ENCODE assay signal across 8 cellular contexts in the genomic region with DNA sequence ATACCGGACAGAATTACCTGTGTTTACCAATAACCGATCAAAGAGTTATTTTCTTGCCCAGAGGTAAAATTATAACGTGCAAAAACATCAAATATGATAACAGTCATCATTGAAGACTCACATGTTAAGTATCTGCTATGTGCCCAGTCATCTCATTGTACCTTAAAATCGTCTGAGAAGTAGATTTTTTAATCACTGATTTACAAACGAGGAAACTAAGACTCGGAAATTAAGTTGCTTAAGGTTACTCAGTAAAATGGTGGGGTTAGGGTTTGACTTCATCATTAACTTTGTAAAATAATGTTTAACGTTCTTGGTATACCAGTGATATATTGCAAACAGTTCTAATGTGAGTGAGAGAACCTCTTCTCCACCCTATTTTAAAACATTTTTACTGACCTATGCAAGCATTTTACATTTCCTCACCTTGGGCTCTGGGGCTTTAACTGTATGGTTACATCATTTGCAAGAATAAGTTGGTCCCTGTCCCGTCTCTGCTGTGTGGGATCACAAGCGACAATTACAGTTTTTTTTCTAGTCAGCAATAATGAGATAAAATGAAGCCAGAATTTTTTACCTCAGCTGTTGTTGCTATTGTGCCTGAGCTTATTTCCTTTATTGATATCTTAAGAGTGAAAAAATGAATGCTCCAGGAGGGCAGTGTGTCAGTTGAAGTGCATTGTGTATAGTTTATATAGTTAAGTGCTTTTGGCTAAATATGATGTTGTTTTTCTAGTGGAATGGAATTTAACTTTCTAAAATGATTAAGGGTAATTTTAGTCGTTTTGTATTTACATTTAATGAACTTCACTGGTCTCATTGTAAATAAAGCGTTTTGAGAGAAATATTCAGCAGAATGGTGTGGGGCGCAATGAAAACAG. TPM values are rescaled to one million over a fixed set of nuclear protein-coding genes. Genes with fewer than 3 reads are reported as not detected.
A peak's percentile ranks its signal among the peaks of the same experiment; 100 is the strongest.
DNase-seq lines count a peak whose midpoint lies in the region; ATAC-seq, FAIRE-seq and TF ChIP-seq lines count a peak whose summit lies in the region.

No MANE protein-coding gene starts in this region.

- H3K4me3 Mint-ChIP-seq in activated T-helper 2 cell treated with anti-CD3 and anti-CD28 coated beads, Interferon-gamma antibody, Interleukin-2, Interleukin-4, amounts not matched to agents 10 μg/mL and 5 μg/mL and 100 μg/mL, durations not matched to agents 14 hours and 24 hours and 36 hours (ENCODE audit: low read depth): peak overlapping the region; percentile 93

- H3K4me2 ChIP-seq in HCT116 (ENCODE audit: low read length) (peak overlapping the region; percentile 72), keratinocyte (ENCODE audit: control insufficient read depth, extremely low read depth, insufficient read depth, low read depth, low read length) (peak overlapping the region; percentile 76)

- H3K4me1 ChIP-seq in A673 (ENCODE audit: insufficient read depth, low read length, poor library complexity, severe bottlenecking) (peaks cover 19% of the 10 kb centered on the region), HCT116 (ENCODE audit: control insufficient read depth in 1 of 2, insufficient read depth in 2 of 2, low read length in 2 of 2) (peaks cover 17 to 28% of the 10 kb centered on the region in 2 experiments), keratinocyte (ENCODE audit: control insufficient read depth, extremely low read depth, insufficient read depth, low read length) (peaks cover 10% of the 10 kb centered on the region), suprapubic skin (peaks cover 30% of the 10 kb centered on the region)

- RAD21 ChIA-PET in HCT116 (lab: Charles Lee; ENCODE audit: low non-redundant PET in 1 of 2, low total read pairs in 2 of 2, uncharacterized antibody in 2 of 2, unreplicated experiment in 2 of 2): no interaction called here

- H3K4me1 Mint-ChIP-seq in activated T-helper 2 cell treated with anti-CD3 and anti-CD28 coated beads, Interferon-gamma antibody, Interleukin-2, Interleukin-4, amounts not matched to agents 10 μg/mL and 5 μg/mL and 100 μg/mL, durations not matched to agents 14 hours and 24 hours and 36 hours (ENCODE audit: low read depth): peaks cover 31% of the 10 kb centered on the region

- H3K27ac Mint-ChIP-seq in activated T-helper 2 cell treated with anti-CD3 and anti-CD28 coated beads, Interferon-gamma antibody, Interleukin-2, Interleukin-4, amounts not matched to agents 10 μg/mL and 5 μg/mL and 100 μg/mL, durations not matched to agents 14 hours and 24 hours and 36 hours: peak overlapping the region; percentile 99

- FAIRE-seq in keratinocyte (lab: Jason Lieb, UNC): no peak

- H4K20me1 ChIP-seq in HCT116 (ENCODE audit: insufficient read depth) (no peaks in the 10 kb centered on the region), keratinocyte (ENCODE audit: control insufficient read depth, extremely low read depth, insufficient read depth, low read length) (no peaks in the 10 kb centered on the region)

- POLR2A ChIA-PET in A673 (lab: Charles Lee; ENCODE audit: low non-redundant PET) (interaction anchor here (0.6 kb wide), 1 partner anchor 149 kb away, joined by 3 read pairs; the partner anchor contains the start of gene FALEC), HCT116 (lab: Charles Lee) (no interaction called here)

- intact Hi-C loops in A673 (cut with micrococcal nuclease; ENCODE audit: unreplicated experiment) (no loop called here), HCT116 (cut with micrococcal nuclease) (no loop called here)
- intact Hi-C loops in activated T-helper 2 cell treated with anti-CD3 and anti-CD28 coated beads, Interferon-gamma antibody, Interleukin-2, Interleukin-4, amounts not matched to agents 10 μg/mL and 5 μg/mL and 100 μg/mL, durations not matched to agents 14 hours and 24 hours and 36 hours (cut with micrococcal nuclease): loop anchor here (5.0 to 10.0 kb wide), 4 partner anchors 61 to 258 kb away; partner anchors contain the start of genes ANP32E and ENSA

- DNase-seq in A673 (ENCODE audit: low spot score): peak; percentile 12
- no peak for DNase-seq in HCT116 (ENCODE audit: low read depth, low spot score)
- no peak for DNase-seq in activated T-helper 2 cell treated with anti-CD3 and anti-CD28 coated beads, Interferon-gamma antibody, Interleukin-2, Interleukin-4, amounts not matched to agents 10 μg/mL and 5 μg/mL and 100 μg/mL, durations not matched to agents 14 hours and 24 hours and 36 hours (ENCODE audit: low spot score)
- DNase-seq in keratinocyte (ENCODE audit: low read depth, low spot score): no peak
- DNase-seq in suprapubic skin (ENCODE audit: low spot score in 2 of 2): no peak
- DNase-seq in GDM1 (lab: John Stamatoyannopoulos, UW): no peak
- DNase-seq in AG08395 (ENCODE audit: low spot score): no peak
- no peak for DNase-seq in HuH-7 (ENCODE audit: low spot score)

- H2AFZ ChIP-seq in HCT116 (ENCODE audit: low read depth, low read length, poor library complexity, severe bottlenecking) (no peak overlapping the region), keratinocyte (ENCODE audit: control insufficient read depth, low read length) (no peak overlapping the region)

- H3K9me3 Mint-ChIP-seq in activated T-helper 2 cell treated with anti-CD3 and anti-CD28 coated beads, Interferon-gamma antibody, Interleukin-2, Interleukin-4, amounts not matched to agents 10 μg/mL and 5 μg/mL and 100 μg/mL, durations not matched to agents 14 hours and 24 hours and 36 hours: no peaks in the 10 kb centered on the region

- no peak for TF ChIP-seq POLR2A in HCT116 (IDR thresholded peaks at IDR 0.05; ENCODE audit: borderline replicate concordance, extremely low read depth, insufficient read depth, insufficient read length)
- TF ChIP-seq POLR2A in suprapubic skin (IDR thresholded peaks at IDR 0.05): no peak

- no peak for TF ChIP-seq EP300 in suprapubic skin (IDR thresholded peaks at IDR 0.05)

- dilution Hi-C loops in keratinocyte (cut with MboI; ENCODE audit: extremely low pct_ligation_motif_present, low sequenced_read_pairs): no loop called here

- CTCF ChIA-PET in A673 (lab: Charles Lee) (no interaction called here), HCT116 (lab: Charles Lee) (no interaction called here)

- no peak for TF ChIP-seq RAD21 in HCT116 (IDR thresholded peaks at IDR 0.05; ENCODE audit: low read depth)

- 10% methylated on average over 12 of the region's 12 CpGs for WGBS in suprapubic skin

- peaks cover 30% of the 10 kb centered on the region for H3K36me3 Mint-ChIP-seq in activated T-helper 2 cell treated with anti-CD3 and anti-CD28 coated beads, Interferon-gamma antibody, Interleukin-2, Interleukin-4, amounts not matched to agents 10 μg/mL and 5 μg/mL and 100 μg/mL, durations not matched to agents 14 hours and 24 hours and 36 hours (ENCODE audit: low read depth)

- BruUV-seq in A673 (replicated peaks; lab: Mats Ljungman, UMichigan): no TSS peak
- BruUV-seq in HCT116 (replicated peaks; lab: Mats Ljungman, UMichigan): no TSS peak

- ATAC-seq in HCT116: no peak

- H3K36me3 ChIP-seq in A673 (ENCODE audit: insufficient read depth, low read length, poor library complexity, severe bottlenecking) (no peaks in the 10 kb centered on the region), HCT116 (ENCODE audit: control insufficient read depth in 1 of 2, insufficient read depth in 2 of 2, low read length in 2 of 2) (no peaks in the 10 kb centered on the region), keratinocyte (ENCODE audit: control insufficient read depth in 2 of 2, extremely low read depth in 1 of 2, insufficient read depth in 2 of 2, low read length in 2 of 2) (no peaks in the 10 kb centered on the region), suprapubic skin (no peaks in the 10 kb centered on the region)

- peak overlapping the region; percentile 94 for H3K9ac ChIP-seq in HCT116 (ENCODE audit: low read length)
- H3K9ac ChIP-seq in keratinocyte (ENCODE audit: control insufficient read depth, extremely low read depth, insufficient read depth, low read length): peak overlapping the region; percentile 92

- H3K9me2 ChIP-seq in HCT116 (ENCODE audit: insufficient read depth): no peaks in the 10 kb centered on the region

- H3K9me3 ChIP-seq in A673 (ENCODE audit: low read depth, low read length, poor library complexity, severe bottlenecking) (no peaks in the 10 kb centered on the region), HCT116 (ENCODE audit: control insufficient read depth in 1 of 2, insufficient read depth in 1 of 2, low read depth in 1 of 2, low read length in 2 of 2) (no peaks in the 10 kb centered on the region), keratinocyte (ENCODE audit: control insufficient read depth, low read depth, low read length) (no peaks in the 10 kb centered on the region), suprapubic skin (no peaks in the 10 kb centered on the region)

- H3K79me2 ChIP-seq in HCT116 (ENCODE audit: insufficient read depth, low read length): peaks cover 69% of the 10 kb centered on the region
- peaks cover 65% of the 10 kb centered on the region for H3K79me2 ChIP-seq in keratinocyte (ENCODE audit: control insufficient read depth, insufficient read depth, low read length)

- TF ChIP-seq CTCF in A673 (conservative IDR thresholded peaks at IDR 0.05; ENCODE audit: low read depth, low read length): no peak
- TF ChIP-seq CTCF in HCT116 (IDR thresholded peaks at IDR 0.05 in 2 of 3, conservative IDR thresholded peaks at IDR 0.05 in 1 of 3; ENCODE audit: borderline replicate concordance in 1 of 3, insufficient read depth in 1 of 3, low read depth in 2 of 3, low read length in 2 of 3): no peak
- TF ChIP-seq CTCF in keratinocyte (optimal IDR thresholded peaks at IDR 0.05 in 1 of 3, IDR thresholded peaks at IDR 0.05 in 1 of 3, conservative IDR thresholded peaks at IDR 0.05 in 1 of 3; ENCODE audit: extremely low read depth in 1 of 3, insufficient read depth in 2 of 3, low read length in 3 of 3): no peak
- no peak for TF ChIP-seq CTCF in suprapubic skin (IDR thresholded peaks at IDR 0.05)

- H3K27me3 ChIP-seq in A673 (replicated peaks; ENCODE audit: insufficient read depth, low read depth, low read length, poor library complexity) (no peaks in the 10 kb centered on the region), HCT116 (ENCODE audit: insufficient read depth, low read length) (no peaks in the 10 kb centered on the region), keratinocyte (ENCODE audit: control insufficient read depth, extremely low read depth, insufficient read depth, low read length) (no peaks in the 10 kb centered on the region), suprapubic skin (no peaks in the 10 kb centered on the region)

- no peaks in the 10 kb centered on the region for H3K27me3 Mint-ChIP-seq in activated T-helper 2 cell treated with anti-CD3 and anti-CD28 coated beads, Interferon-gamma antibody, Interleukin-2, Interleukin-4, amounts not matched to agents 10 μg/mL and 5 μg/mL and 100 μg/mL, durations not matched to agents 14 hours and 24 hours and 36 hours (ENCODE audit: low read depth)

- H3K4me3 ChIP-seq in A673 (ENCODE audit: low read depth, low read length, poor library complexity, severe bottlenecking) (peak overlapping the region; percentile 75), HCT116 (replicated peaks in 1 of 2; ENCODE audit: low read depth in 1 of 2, low read length in 2 of 2) (peak overlapping the region; percentile 80 to 89), keratinocyte (ENCODE audit: control insufficient read depth in 2 of 3, extremely low read depth in 1 of 3, insufficient read depth in 2 of 3, low read depth in 1 of 3, low read length in 3 of 3) (peak overlapping the region; percentile 65 to 87 (median 76)), suprapubic skin (peak overlapping the region; percentile 85)

- H3K9me1 ChIP-seq in keratinocyte (ENCODE audit: control insufficient read depth, extremely low read depth, insufficient read depth, low read length): no peaks in the 10 kb centered on the region

- H3K27ac ChIP-seq in A673 (ENCODE audit: low read depth, low read length, poor library complexity, severe bottlenecking): peak overlapping the region; percentile 97
- peak overlapping the region; percentile 99; the same call in 1 of the 2 replicates for H3K27ac ChIP-seq in HCT116 (ENCODE audit: low read depth, low read length)
- H3K27ac ChIP-seq in keratinocyte (ENCODE audit: control insufficient read depth, insufficient read depth, low read length): peak overlapping the region; percentile 98
- no peak overlapping the region for H3K27ac ChIP-seq in suprapubic skin

RNA-seq across cellular contexts. Expression of gene RPRD2, which starts 2.7 kb away (rescaled TPM):
- 44.5 and 46.6 TPM in 2 replicates for total RNA-seq in A673 (2021)
- total RNA-seq in HCT116 (2021; ENCODE audit: unreplicated experiment): 26.7 TPM
- 11.4 and 15.0 TPM in 2 replicates for polyA plus RNA-seq in HCT116 (2012)
- 21.9 and 22.8 TPM in 2 replicates for total RNA-seq in activated T-helper 2 cell treated with anti-CD3 and anti-CD28 coated beads, Interferon-gamma antibody, Interleukin-2, Interleukin-4, amounts not matched to agents 10 μg/mL and 5 μg/mL and 100 μg/mL, durations not matched to agents 14 hours and 24 hours and 36 hours
- polyA plus RNA-seq in keratinocyte: 7.0 to 13.5 TPM (median 9.1 TPM) in 3 replicates
- 10.6 TPM for polyA plus RNA-seq in keratinocyte (2011; ENCODE audit: low read depth)
- polyA plus RNA-seq in keratinocyte (2011; cell fraction: cytosol; rRNA removed): 7.8 and 10.4 TPM in 2 replicates
- 16.2 and 18.4 TPM in 2 replicates for polyA plus RNA-seq in keratinocyte (2011; cell fraction: nucleus; rRNA removed)
- polyA plus RNA-seq in keratinocyte (2012; ENCODE audit: low replicate concordance): 9.6 and 10.5 TPM in 2 replicates
- polyA minus RNA-seq in keratinocyte: 9.2 to 19.5 TPM (median 11.8 TPM) in 3 replicates
- polyA minus RNA-seq in keratinocyte (2011; cell fraction: cytosol; rRNA and poly(A)+ RNA removed): 6.9 TPM
- 11.4 and 21.6 TPM in 2 replicates for polyA minus RNA-seq in keratinocyte (2011; cell fraction: nucleus; rRNA and poly(A)+ RNA removed)
- 10 to 100 TPM; 22.2 to 39.0 (median 28.8) TPM for total RNA-seq in suprapubic skin

RNA-seq across cellular contexts. Expression of gene PRPF3, which starts 45.3 kb away (rescaled TPM):
- 76.8 and 86.0 TPM in 2 replicates for total RNA-seq in A673 (2021)
- total RNA-seq in HCT116 (2021; ENCODE audit: unreplicated experiment): 59.9 TPM
- polyA plus RNA-seq in HCT116 (2012): 32.0 and 39.6 TPM in 2 replicates
- 77.9 and 85.2 TPM in 2 replicates for total RNA-seq in activated T-helper 2 cell treated with anti-CD3 and anti-CD28 coated beads, Interferon-gamma antibody, Interleukin-2, Interleukin-4, amounts not matched to agents 10 μg/mL and 5 μg/mL and 100 μg/mL, durations not matched to agents 14 hours and 24 hours and 36 hours
- polyA plus RNA-seq in keratinocyte: 26.6 to 37.1 TPM (median 28.9 TPM) in 3 replicates
- 38.9 TPM for polyA plus RNA-seq in keratinocyte (2011; ENCODE audit: low read depth)
- 16.6 and 22.0 TPM in 2 replicates for polyA plus RNA-seq in keratinocyte (2011; cell fraction: cytosol; rRNA removed)
- 95.2 and 110 TPM in 2 replicates for polyA plus RNA-seq in keratinocyte (2011; cell fraction: nucleus; rRNA removed)
- 29.8 and 30.4 TPM in 2 replicates for polyA plus RNA-seq in keratinocyte (2012; ENCODE audit: low replicate concordance)
- polyA minus RNA-seq in keratinocyte: 16.6 to 35.7 TPM (median 16.8 TPM) in 3 replicates
- 9.2 TPM for polyA minus RNA-seq in keratinocyte (2011; cell fraction: cytosol; rRNA and poly(A)+ RNA removed)
- polyA minus RNA-seq in keratinocyte (2011; cell fraction: nucleus; rRNA and poly(A)+ RNA removed): 16.8 and 34.9 TPM in 2 replicates
- total RNA-seq in suprapubic skin: 100 to 1,000 TPM in 1 of 4 donors, 10 to 100 TPM in 3; 28.2 to 104 (median 50.5) TPM
